Comparison of ENCODE assay signal across 22 cellular contexts in the genomic region with DNA sequence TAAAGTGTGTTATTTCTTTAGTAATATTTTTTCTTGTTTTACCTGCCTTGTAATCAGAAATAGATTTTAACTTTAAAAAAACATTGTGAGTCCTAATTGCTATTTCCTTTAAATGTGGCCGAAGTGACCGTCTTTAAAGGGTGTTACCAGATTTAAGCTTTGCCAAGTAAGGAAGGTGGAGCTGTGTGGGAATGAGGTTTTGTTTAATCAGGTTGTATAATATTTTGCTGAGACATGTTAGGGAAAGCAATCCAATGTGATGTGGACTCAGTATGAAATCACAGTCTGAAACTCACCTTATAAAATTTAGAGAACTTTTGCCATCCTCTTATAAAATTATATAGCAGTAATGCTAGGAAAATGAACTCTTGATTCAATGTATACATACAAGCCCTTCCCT.
"Had no signal": no experiment of that assay in that cellular context is flagged by ENCODE, and none has a peak within 500 bp of the region (broad histone marks: within the 10 kb centered on the region; RNA-seq: fewer than 3 reads in every experiment).

No MANE protein-coding gene starts in this region.

- H3K27ac Mint-ChIP-seq: naive thymus-derived CD8-positive, alpha-beta T cell had no signal

- FAIRE-seq: endometrium, urothelium cell line had no signal

- H3K9me3 Mint-ChIP-seq: naive thymus-derived CD8-positive, alpha-beta T cell had no signal

- H3K4me3 Mint-ChIP-seq: naive thymus-derived CD8-positive, alpha-beta T cell had no signal

- H3K36me3 Mint-ChIP-seq: naive thymus-derived CD8-positive, alpha-beta T cell had no signal

- ATAC-seq: left lobe of liver; naive thymus-derived CD8-positive, alpha-beta T cell had no signal

- H3K79me2 ChIP-seq: hepatocyte had no signal

- H3K27me3 ChIP-seq: dorsolateral prefrontal cortex, hepatocyte, neutrophil, sigmoid colon, stomach had no signal

- H3K4me1 ChIP-seq: sigmoid colon had no signal

- H3K4me1 Mint-ChIP-seq: naive thymus-derived CD8-positive, alpha-beta T cell had no signal

- DNase-seq: central memory CD4-positive, alpha-beta T cell; cortex of kidney; dorsolateral prefrontal cortex; effector CD8-positive, alpha-beta T cell; foreskin melanocyte; head of caudate nucleus; kidney glomerular epithelial cell; mesendoderm; naive thymus-derived CD8-positive, alpha-beta T cell; posterior cingulate gyrus; sigmoid colon; stimulated activated CD4-positive, alpha-beta T cell treated with anti-CD3 and anti-CD28 coated beads, Interleukin-2, amount 100 ng/mL, for 24 hours; stimulated activated naive CD4-positive, alpha-beta T cell; stomach; substantia nigra had no signal

- H3K4me3 ChIP-seq: dorsolateral prefrontal cortex, hepatocyte, lung, sigmoid colon, skin epidermis, stomach had no signal

- H3K9me3 ChIP-seq: neutrophil, sigmoid colon, stomach had no signal

- H3K4me2 ChIP-seq: hepatocyte had no signal

- H2AFZ ChIP-seq: hepatocyte had no signal

- H3K36me3 ChIP-seq: neutrophil, sigmoid colon, stomach had no signal

- H3K27ac ChIP-seq: dorsolateral prefrontal cortex, hepatocyte, neutrophil, sigmoid colon had no signal
